In the genomic region with DNA sequence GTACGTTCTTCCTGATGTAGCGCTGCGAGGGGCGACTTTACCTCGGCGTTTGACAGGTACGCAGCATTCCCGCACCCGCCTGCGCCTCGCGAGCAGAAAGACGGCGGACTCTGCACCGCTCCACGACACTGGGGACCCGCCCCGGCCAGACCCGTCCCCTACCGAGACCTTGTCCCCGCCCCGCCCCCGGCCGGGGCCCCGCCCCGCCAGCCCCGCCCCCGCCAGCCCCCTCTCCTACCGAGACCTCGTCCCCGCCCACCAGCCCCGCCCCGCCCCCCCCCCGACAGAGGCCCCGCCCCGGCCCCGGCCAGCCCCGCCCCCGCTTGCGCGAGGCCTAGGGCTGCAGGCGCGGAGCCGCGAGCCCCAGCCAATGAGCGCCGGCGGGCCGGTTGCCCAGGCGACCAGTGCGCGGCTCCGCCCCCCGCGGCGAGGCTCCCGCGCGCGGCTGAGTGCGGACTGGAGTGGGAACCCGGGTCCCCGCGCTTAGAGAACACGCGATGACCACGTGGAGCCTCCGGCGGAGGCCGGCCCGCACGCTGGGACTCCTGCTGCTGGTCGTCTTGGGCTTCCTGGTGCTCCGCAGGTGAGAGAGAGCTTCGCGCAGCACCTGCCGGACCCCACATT, we compare ENCODE assay signal across 1 cellular context.
TF ChIP-seq lines count a peak whose summit lies in the region.

A gene with protein sequence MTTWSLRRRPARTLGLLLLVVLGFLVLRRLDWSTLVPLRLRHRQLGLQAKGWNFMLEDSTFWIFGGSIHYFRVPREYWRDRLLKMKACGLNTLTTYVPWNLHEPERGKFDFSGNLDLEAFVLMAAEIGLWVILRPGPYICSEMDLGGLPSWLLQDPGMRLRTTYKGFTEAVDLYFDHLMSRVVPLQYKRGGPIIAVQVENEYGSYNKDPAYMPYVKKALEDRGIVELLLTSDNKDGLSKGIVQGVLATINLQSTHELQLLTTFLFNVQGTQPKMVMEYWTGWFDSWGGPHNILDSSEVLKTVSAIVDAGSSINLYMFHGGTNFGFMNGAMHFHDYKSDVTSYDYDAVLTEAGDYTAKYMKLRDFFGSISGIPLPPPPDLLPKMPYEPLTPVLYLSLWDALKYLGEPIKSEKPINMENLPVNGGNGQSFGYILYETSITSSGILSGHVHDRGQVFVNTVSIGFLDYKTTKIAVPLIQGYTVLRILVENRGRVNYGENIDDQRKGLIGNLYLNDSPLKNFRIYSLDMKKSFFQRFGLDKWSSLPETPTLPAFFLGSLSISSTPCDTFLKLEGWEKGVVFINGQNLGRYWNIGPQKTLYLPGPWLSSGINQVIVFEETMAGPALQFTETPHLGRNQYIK (plus strand): TSS at position 424 of the 624 bp plus-strand sequence. CDS start 74 bp downstream, at position 498.

TF ChIP-seq in HepG2, 621 proteins besides CTCF, POLR2A, EP300 and RAD21 (continued from another document):
- TF ChIP-seq, protein P1, sequence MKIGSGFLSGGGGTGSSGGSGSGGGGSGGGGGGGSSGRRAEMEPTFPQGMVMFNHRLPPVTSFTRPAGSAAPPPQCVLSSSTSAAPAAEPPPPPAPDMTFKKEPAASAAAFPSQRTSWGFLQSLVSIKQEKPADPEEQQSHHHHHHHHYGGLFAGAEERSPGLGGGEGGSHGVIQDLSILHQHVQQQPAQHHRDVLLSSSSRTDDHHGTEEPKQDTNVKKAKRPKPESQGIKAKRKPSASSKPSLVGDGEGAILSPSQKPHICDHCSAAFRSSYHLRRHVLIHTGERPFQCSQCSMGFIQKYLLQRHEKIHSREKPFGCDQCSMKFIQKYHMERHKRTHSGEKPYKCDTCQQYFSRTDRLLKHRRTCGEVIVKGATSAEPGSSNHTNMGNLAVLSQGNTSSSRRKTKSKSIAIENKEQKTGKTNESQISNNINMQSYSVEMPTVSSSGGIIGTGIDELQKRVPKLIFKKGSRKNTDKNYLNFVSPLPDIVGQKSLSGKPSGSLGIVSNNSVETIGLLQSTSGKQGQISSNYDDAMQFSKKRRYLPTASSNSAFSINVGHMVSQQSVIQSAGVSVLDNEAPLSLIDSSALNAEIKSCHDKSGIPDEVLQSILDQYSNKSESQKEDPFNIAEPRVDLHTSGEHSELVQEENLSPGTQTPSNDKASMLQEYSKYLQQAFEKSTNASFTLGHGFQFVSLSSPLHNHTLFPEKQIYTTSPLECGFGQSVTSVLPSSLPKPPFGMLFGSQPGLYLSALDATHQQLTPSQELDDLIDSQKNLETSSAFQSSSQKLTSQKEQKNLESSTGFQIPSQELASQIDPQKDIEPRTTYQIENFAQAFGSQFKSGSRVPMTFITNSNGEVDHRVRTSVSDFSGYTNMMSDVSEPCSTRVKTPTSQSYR (CRISPR knock-in tag; IDR thresholded peaks at IDR 0.05; ENCODE audit: borderline replicate concordance) = no peak
- peak; percentile 26; the same call in 1 of the 2 replicates for TF ChIP-seq HOXA3 (CRISPR knock-in tag; IDR thresholded peaks at IDR 0.05)
- TF ChIP-seq HNF4A (CRISPR knock-in tag; IDR thresholded peaks at IDR 0.05) = 0 out of 2 replicates have a peak, but pooled peaks have one; percentile 21
- TF ChIP-seq HNF4G (IDR thresholded peaks at IDR 0.05; ENCODE audit: borderline replicate concordance, low read depth, low read length) = peak; percentile 25; the same call in 1 of the 2 replicates
- no peak for TF ChIP-seq HNF4G (CRISPR knock-in tag; IDR thresholded peaks at IDR 0.05; ENCODE audit: borderline replicate concordance, low read depth)
- 0 out of 2 replicates have a peak, but pooled peaks have one; percentile 25 for TF ChIP-seq ZNF274 (CRISPR knock-in tag; IDR thresholded peaks at IDR 0.05)
- TF ChIP-seq ZNF235 (CRISPR knock-in tag; IDR thresholded peaks at IDR 0.05; ENCODE audit: borderline replicate concordance) = no peak
- TF ChIP-seq, protein P2, sequence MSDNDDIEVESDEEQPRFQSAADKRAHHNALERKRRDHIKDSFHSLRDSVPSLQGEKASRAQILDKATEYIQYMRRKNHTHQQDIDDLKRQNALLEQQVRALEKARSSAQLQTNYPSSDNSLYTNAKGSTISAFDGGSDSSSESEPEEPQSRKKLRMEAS (IDR thresholded peaks at IDR 0.05) = peak; percentile 41; the same call in 1 of the 2 replicates
- TF ChIP-seq MYC (CRISPR knock-in tag; IDR thresholded peaks at IDR 0.05; ENCODE audit: borderline replicate concordance) = 0 out of 2 replicates have a peak, but pooled peaks have one; percentile 31
- TF ChIP-seq ZSCAN22 (CRISPR knock-in tag; IDR thresholded peaks at IDR 0.05) = no peak
- TF ChIP-seq, protein P3, sequence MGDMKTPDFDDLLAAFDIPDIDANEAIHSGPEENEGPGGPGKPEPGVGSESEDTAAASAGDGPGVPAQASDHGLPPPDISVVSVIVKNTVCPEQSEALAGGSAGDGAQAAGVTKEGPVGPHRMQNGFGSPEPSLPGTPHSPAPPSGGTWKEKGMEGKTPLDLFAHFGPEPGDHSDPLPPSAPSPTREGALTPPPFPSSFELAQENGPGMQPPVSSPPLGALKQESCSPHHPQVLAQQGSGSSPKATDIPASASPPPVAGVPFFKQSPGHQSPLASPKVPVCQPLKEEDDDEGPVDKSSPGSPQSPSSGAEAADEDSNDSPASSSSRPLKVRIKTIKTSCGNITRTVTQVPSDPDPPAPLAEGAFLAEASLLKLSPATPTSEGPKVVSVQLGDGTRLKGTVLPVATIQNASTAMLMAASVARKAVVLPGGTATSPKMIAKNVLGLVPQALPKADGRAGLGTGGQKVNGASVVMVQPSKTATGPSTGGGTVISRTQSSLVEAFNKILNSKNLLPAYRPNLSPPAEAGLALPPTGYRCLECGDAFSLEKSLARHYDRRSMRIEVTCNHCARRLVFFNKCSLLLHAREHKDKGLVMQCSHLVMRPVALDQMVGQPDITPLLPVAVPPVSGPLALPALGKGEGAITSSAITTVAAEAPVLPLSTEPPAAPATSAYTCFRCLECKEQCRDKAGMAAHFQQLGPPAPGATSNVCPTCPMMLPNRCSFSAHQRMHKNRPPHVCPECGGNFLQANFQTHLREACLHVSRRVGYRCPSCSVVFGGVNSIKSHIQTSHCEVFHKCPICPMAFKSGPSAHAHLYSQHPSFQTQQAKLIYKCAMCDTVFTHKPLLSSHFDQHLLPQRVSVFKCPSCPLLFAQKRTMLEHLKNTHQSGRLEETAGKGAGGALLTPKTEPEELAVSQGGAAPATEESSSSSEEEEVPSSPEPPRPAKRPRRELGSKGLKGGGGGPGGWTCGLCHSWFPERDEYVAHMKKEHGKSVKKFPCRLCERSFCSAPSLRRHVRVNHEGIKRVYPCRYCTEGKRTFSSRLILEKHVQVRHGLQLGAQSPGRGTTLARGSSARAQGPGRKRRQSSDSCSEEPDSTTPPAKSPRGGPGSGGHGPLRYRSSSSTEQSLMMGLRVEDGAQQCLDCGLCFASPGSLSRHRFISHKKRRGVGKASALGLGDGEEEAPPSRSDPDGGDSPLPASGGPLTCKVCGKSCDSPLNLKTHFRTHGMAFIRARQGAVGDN (CRISPR knock-in tag; IDR thresholded peaks at IDR 0.05) = peak; percentile 58
- TF ChIP-seq YEATS4 (CRISPR knock-in tag; IDR thresholded peaks at IDR 0.05; ENCODE audit: borderline replicate concordance) = peak; percentile 34; the same call in 1 of the 2 replicates
- 0 out of 2 replicates have a peak, but pooled peaks have one; percentile 33 for TF ChIP-seq RNF2 (conservative IDR thresholded peaks at IDR 0.05; ENCODE audit: low read depth)
- TF ChIP-seq RFX1 (IDR thresholded peaks at IDR 0.05) = peak; percentile 60; the same call in 1 of the 2 replicates
- TF ChIP-seq ZFY (CRISPR knock-in tag; IDR thresholded peaks at IDR 0.05) = peak; percentile 40
- TF ChIP-seq, protein P4, sequence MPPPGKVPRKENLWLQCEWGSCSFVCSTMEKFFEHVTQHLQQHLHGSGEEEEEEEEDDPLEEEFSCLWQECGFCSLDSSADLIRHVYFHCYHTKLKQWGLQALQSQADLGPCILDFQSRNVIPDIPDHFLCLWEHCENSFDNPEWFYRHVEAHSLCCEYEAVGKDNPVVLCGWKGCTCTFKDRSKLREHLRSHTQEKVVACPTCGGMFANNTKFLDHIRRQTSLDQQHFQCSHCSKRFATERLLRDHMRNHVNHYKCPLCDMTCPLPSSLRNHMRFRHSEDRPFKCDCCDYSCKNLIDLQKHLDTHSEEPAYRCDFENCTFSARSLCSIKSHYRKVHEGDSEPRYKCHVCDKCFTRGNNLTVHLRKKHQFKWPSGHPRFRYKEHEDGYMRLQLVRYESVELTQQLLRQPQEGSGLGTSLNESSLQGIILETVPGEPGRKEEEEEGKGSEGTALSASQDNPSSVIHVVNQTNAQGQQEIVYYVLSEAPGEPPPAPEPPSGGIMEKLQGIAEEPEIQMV (CRISPR knock-in tag; IDR thresholded peaks at IDR 0.05; ENCODE audit: low read depth) = peak; percentile 65; the same call in 1 of the 2 replicates
